Comparison of ENCODE assay signal across 26 cellular contexts in genomic region chr12:106962291-106962690, GRCh38.
"Had no signal": no experiment of that assay in that cellular context is flagged by ENCODE, and none has a peak within 500 bp of the region (broad histone marks: within the 10 kb centered on the region; RNA-seq: fewer than 3 reads in every experiment).

No MANE protein-coding gene starts in this region.

- H3K9me3 Mint-ChIP-seq: activated naive CD4-positive, alpha-beta T cell treated with anti-CD3 and anti-CD28 coated beads, Interleukin-2, amount 50 U/mL, for 72 hours; activated T-cell treated with anti-CD3 and anti-CD28 coated beads, Interleukin-2, amount 50 U/mL, for 72 hours; immature natural killer cell; nephron progenitor cell; T-helper 1 cell treated with Interleukin-12 subunit alpha and Interleukin-12 subunit beta and Interleukin-4 antibody, amounts not matched to agents 30 μg/mL and 1 μg/mL, for 36 hours had no signal

- H3K27ac Mint-ChIP-seq: activated naive CD4-positive, alpha-beta T cell treated with anti-CD3 and anti-CD28 coated beads, Interleukin-2, amount 50 U/mL, for 72 hours; activated T-cell treated with anti-CD3 and anti-CD28 coated beads, Interleukin-2, amount 50 U/mL, for 72 hours; immature natural killer cell; nephron progenitor cell; T-helper 1 cell treated with Interleukin-12 subunit alpha and Interleukin-12 subunit beta and Interleukin-4 antibody, amounts not matched to agents 30 μg/mL and 1 μg/mL, for 36 hours had no signal

- FAIRE-seq: endothelial cell of umbilical vein, TTC549 had no signal

- ATAC-seq: activated naive CD4-positive, alpha-beta T cell treated with anti-CD3 and anti-CD28 coated beads, Interleukin-2, amount 50 U/mL, for 72 hours; activated T-cell treated with anti-CD3 and anti-CD28 coated beads, Interleukin-2, amount 50 U/mL, for 72 hours; left lung; lower lobe of right lung had no signal

- H3K27ac ChIP-seq: ascending aorta, brain microvascular endothelial cell, left lung, lower lobe of right lung, neutrophil, transverse colon, vagina, VCaP had no signal

- DNase-seq: activated CD4-positive, alpha-beta T cell treated with anti-CD3 and anti-CD28 coated beads for 4 hours; activated CD4-positive, alpha-beta T cell treated with anti-CD3 and anti-CD28 coated beads, Interleukin-2, amount 50 U/mL, for 4 hours; activated naive CD4-positive, alpha-beta T cell; activated T-cell treated with anti-CD3 and anti-CD28 coated beads for 4 hours; activated T-cell treated with anti-CD3 and anti-CD28 coated beads, Interleukin-2, amount 50 U/mL, for 72 hours; brain microvascular endothelial cell; caudate nucleus; head of caudate nucleus; hypothalamus; immature natural killer cell; left lung; lower lobe of right lung; nephron progenitor cell; stimulated activated CD4-positive, alpha-beta T cell treated with anti-CD3 and anti-CD28 coated beads, Interleukin-15, amount 100 ng/mL, for 24 hours; stimulated activated CD4-positive, alpha-beta T cell treated with anti-CD3 and anti-CD28 coated beads, Interleukin-2, amount 100 ng/mL, for 24 hours; stimulated activated naive CD4-positive, alpha-beta T cell; T-helper 9 cell; transverse colon had no signal

- H3K36me3 ChIP-seq: neutrophil had no signal

- H3K4me3 ChIP-seq: ascending aorta, left lung, lower lobe of right lung, transverse colon, vagina had no signal

- H3K9me3 ChIP-seq: ascending aorta, left lung, lower lobe of right lung, neutrophil, transverse colon, vagina had no signal

- H3K27me3 ChIP-seq: ascending aorta, brain microvascular endothelial cell, left lung, transverse colon, vagina had no signal

- H3K4me3 Mint-ChIP-seq: activated T-cell treated with anti-CD3 and anti-CD28 coated beads, Interleukin-2, amount 50 U/mL, for 72 hours; immature natural killer cell; nephron progenitor cell; T-helper 1 cell treated with Interleukin-12 subunit alpha and Interleukin-12 subunit beta and Interleukin-4 antibody, amounts not matched to agents 30 μg/mL and 1 μg/mL, for 36 hours had no signal
